In the genomic region with DNA sequence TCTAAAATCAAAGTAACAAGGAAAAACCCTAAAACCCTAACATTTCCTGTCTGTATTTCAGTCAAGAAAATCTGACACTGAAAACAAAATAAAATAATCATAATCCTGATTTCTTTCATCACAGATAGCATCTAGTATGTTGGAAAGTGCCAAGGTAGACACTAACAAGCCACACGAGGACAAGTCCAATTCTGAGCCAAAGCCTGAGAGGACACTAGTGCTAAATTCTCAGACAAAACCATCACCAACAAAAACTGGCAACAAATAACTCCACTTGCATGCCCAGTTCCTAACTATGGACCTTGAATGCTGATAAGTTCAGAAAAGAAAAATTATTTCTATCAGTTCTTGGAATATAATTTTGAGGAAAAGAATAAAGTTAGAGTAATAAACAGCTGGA, we compare ENCODE assay signal across 28 cellular contexts.
"Had no signal": no experiment of that assay in that cellular context is flagged by ENCODE, and none has a peak within 500 bp of the region (broad histone marks: within the 10 kb centered on the region; RNA-seq: fewer than 3 reads in every experiment).

No MANE protein-coding gene starts in this region.

- H3K27me3 ChIP-seq: colonic mucosa, esophagus muscularis mucosa, foreskin keratinocyte, gastroesophageal sphincter, heart right ventricle, right lobe of liver, testis, tibial artery had no signal

- H3K27ac ChIP-seq: colonic mucosa, esophagus muscularis mucosa, foreskin keratinocyte, gastroesophageal sphincter, psoas muscle, right lobe of liver, testis, tibial artery had no signal

- ATAC-seq: foreskin keratinocyte; gastroesophageal sphincter; left colon; naive thymus-derived CD4-positive, alpha-beta T cell; psoas muscle; right lobe of liver; stimulated activated memory B cell treated with anti-CD40 and anti-IgM and Interleukin-4, amounts not matched to agents 10 μg/mL and 1 μg/mL and 100 μg/mL, for 72 hours; stimulated activated naive CD8-positive, alpha-beta T cell treated with anti-CD3 and anti-CD28 coated beads, Interleukin-15, Interleukin-2, amounts not matched to agents 100 U/mL and 50 U/mL, for 24 hours had no signal

- H3K4me1 ChIP-seq: colonic mucosa, foreskin keratinocyte, gastroesophageal sphincter, psoas muscle, right lobe of liver, testis, tibial artery had no signal

- H3K27ac Mint-ChIP-seq: dendritic cell treated with granulocyte-macrophage colony-stimulating factor and Interleukin-4, amounts not matched to agents 40 ng/mL and 50 ng/mL, for 4 days; mesothelial cell of epicardium; nephron progenitor cell; stimulated activated memory B cell treated with anti-CD40 and anti-IgM and Interleukin-4, amounts not matched to agents 10 μg/mL and 1 μg/mL and 100 μg/mL, for 72 hours; type B pancreatic cell had no signal

- H3K4me3 ChIP-seq: colonic mucosa, esophagus muscularis mucosa, gastroesophageal sphincter, heart right ventricle, lung, psoas muscle, right lobe of liver, testis, tibial artery had no signal

- H3K27me3 Mint-ChIP-seq: central memory CD8-positive, alpha-beta T cell; dendritic cell treated with granulocyte-macrophage colony-stimulating factor and Interleukin-4, amounts not matched to agents 40 ng/mL and 50 ng/mL, for 4 days; naive thymus-derived CD4-positive, alpha-beta T cell; stimulated activated memory B cell treated with anti-CD40 and anti-IgM and Interleukin-4, amounts not matched to agents 10 μg/mL and 1 μg/mL and 100 μg/mL, for 72 hours; type B pancreatic cell had no signal

- H3K9me3 Mint-ChIP-seq: central memory CD8-positive, alpha-beta T cell; dendritic cell treated with granulocyte-macrophage colony-stimulating factor and Interleukin-4, amounts not matched to agents 40 ng/mL and 50 ng/mL, for 4 days; nephron progenitor cell; stimulated activated memory B cell treated with anti-CD40 and anti-IgM and Interleukin-4, amounts not matched to agents 10 μg/mL and 1 μg/mL and 100 μg/mL, for 72 hours; type B pancreatic cell had no signal

- DNase-seq: colonic mucosa; effector memory CD4-positive, alpha-beta T cell; foreskin keratinocyte; glutamatergic neuron; heart right ventricle; left colon; mesenchymal stem cell; naive thymus-derived CD4-positive, alpha-beta T cell; nephron progenitor cell; nucleus accumbens; posterior cingulate gyrus; psoas muscle; right lobe of liver; small intestine; stimulated activated CD4-positive, alpha-beta T cell treated with anti-CD3 and anti-CD28 coated beads, Interleukin-2, amount 100 ng/mL, for 24 hours; stimulated activated CD4-positive, alpha-beta T cell treated with anti-CD3 and anti-CD28 coated beads, Interleukin-4, amount 100 ng/mL, for 4 hours; stimulated activated naive CD8-positive, alpha-beta T cell treated with anti-CD3 and anti-CD28 coated beads, Interleukin-15, Interleukin-2, amounts not matched to agents 100 U/mL and 50 U/mL, for 24 hours; substantia nigra; testis; tibial artery had no signal

- H3K9me3 ChIP-seq: colonic mucosa, esophagus muscularis mucosa, gastroesophageal sphincter, heart right ventricle, psoas muscle, right lobe of liver, testis, tibial artery had no signal

- H3K4me3 Mint-ChIP-seq: central memory CD8-positive, alpha-beta T cell; dendritic cell treated with granulocyte-macrophage colony-stimulating factor and Interleukin-4, amounts not matched to agents 40 ng/mL and 50 ng/mL, for 4 days; mesothelial cell of epicardium; nephron progenitor cell; stimulated activated memory B cell treated with anti-CD40 and anti-IgM and Interleukin-4, amounts not matched to agents 10 μg/mL and 1 μg/mL and 100 μg/mL, for 72 hours; type B pancreatic cell had no signal

- H3K36me3 ChIP-seq: colonic mucosa had no signal

- H3K4me1 Mint-ChIP-seq: central memory CD8-positive, alpha-beta T cell; mesothelial cell of epicardium; nephron progenitor cell; stimulated activated memory B cell treated with anti-CD40 and anti-IgM and Interleukin-4, amounts not matched to agents 10 μg/mL and 1 μg/mL and 100 μg/mL, for 72 hours had no signal
